21 cellular contexts compared by ENCODE assay signal in genomic region chrX:125005863-125006262, GRCh38.
"Had no signal": no experiment of that assay in that cellular context is flagged by ENCODE, and none has a peak within 500 bp of the region (broad histone marks: within the 10 kb centered on the region; RNA-seq: fewer than 3 reads in every experiment).

No MANE protein-coding gene starts in this region.

- DNase-seq: IMR-90, Karpas-422, KG1, MG63, NCI-H1092, NCI-H1105 treated with DMSO at 0.1 percent for 48 hours, NCI-H1417 treated with DMSO at 0.1 percent for 48 hours, NCI-H146, NCI-H1694 treated with DMSO at 0.1 percent for 48 hours, NCI-H1930, NCI-H2081, NCI-H2107, NCI-H2227 treated with DMSO at 0.1 percent for 48 hours, NCI-H524, NCI-H774, Right ventricle myocardium superior, RPMI8226, SIG-M5, SK-N-SH, SW 1271 had no signal

- ATAC-seq: HepG2 had no signal

- H3K4me2 ChIP-seq: SK-N-SH had no signal

- H3K27me3 ChIP-seq: MG63 had no signal

- H3K9ac ChIP-seq: SK-N-SH had no signal

- H3K9me3 ChIP-seq: MG63, SK-N-SH had no signal
